ENCODE assay signal across 18 cellular contexts in genomic region chr2:102667072-102667471, GRCh38. TPM values are rescaled to one million over a fixed set of nuclear protein-coding genes. Genes with fewer than 3 reads are reported as not detected.
A peak's percentile ranks its signal among the peaks of the same experiment; 100 is the strongest.
DNase-seq lines count a peak whose midpoint lies in the region; ATAC-seq and TF ChIP-seq lines count a peak whose summit lies in the region.
"Had no signal": no experiment of that assay in that cellular context is flagged by ENCODE, and none has a peak within 500 bp of the region (broad histone marks: within the 10 kb centered on the region; RNA-seq: fewer than 3 reads in every experiment).

No MANE protein-coding gene starts in this region.

- no peak overlapping the region for H3K9ac ChIP-seq in mammary epithelial cell (ENCODE audit: insufficient read depth, low read length)
- H3K9ac ChIP-seq: BLaER1 had no signal

- H3K4me3 Mint-ChIP-seq in type B pancreatic cell: no peak overlapping the region
- H3K4me3 Mint-ChIP-seq: H9 had no signal

- H3K36me3 ChIP-seq in mammary epithelial cell (ENCODE audit: insufficient read depth, low read length) (no peaks in the 10 kb centered on the region), breast epithelium (no peaks in the 10 kb centered on the region), brain microvascular endothelial cell (replicated peaks) (no peaks in the 10 kb centered on the region)
- H3K36me3 ChIP-seq: BLaER1 had no signal

- no peaks in the 10 kb centered on the region for H4K20me1 ChIP-seq in mammary epithelial cell (ENCODE audit: insufficient read depth, low read length)
- H4K20me1 ChIP-seq: BLaER1 had no signal

- no peak for TF ChIP-seq POLR2A in breast epithelium (IDR thresholded peaks at IDR 0.05)

- ATAC-seq in HG02973 (IDR thresholded peaks at IDR 0.05; ENCODE audit: unreplicated experiment) (peak; percentile 53), foreskin keratinocyte (no peak)
- ATAC-seq: HepG2 had no signal

- peaks cover 16% of the 10 kb centered on the region for H3K4me1 ChIP-seq in mammary epithelial cell (ENCODE audit: insufficient read depth, low read length)
- no peaks in the 10 kb centered on the region for H3K4me1 ChIP-seq in breast epithelium
- H3K4me1 ChIP-seq in foreskin keratinocyte: peaks cover 11% of the 10 kb centered on the region

- in situ Hi-C loops in mammary epithelial cell (cut with MboI; ENCODE audit: low sequenced_read_pairs in 2 of 2) (no loop called here), brain microvascular endothelial cell (cut with HindIII; ENCODE audit: low pct_ligation_motif_present, low sequenced_read_pairs) (no loop called here)

- intact Hi-C loops in mammary epithelial cell (cut with micrococcal nuclease): no loop called here
- intact Hi-C loops in breast epithelium (cut with DNase I; ENCODE audit: low total_unique reads): no loop called here

- H3K79me2 ChIP-seq in mammary epithelial cell (ENCODE audit: insufficient read depth, low read length): no peaks in the 10 kb centered on the region

- H3K27me3 ChIP-seq in mammary epithelial cell (ENCODE audit: insufficient read depth, low read length): no peaks in the 10 kb centered on the region
- H3K27me3 ChIP-seq in breast epithelium: no peaks in the 10 kb centered on the region
- no peaks in the 10 kb centered on the region for H3K27me3 ChIP-seq in brain microvascular endothelial cell (replicated peaks)
- no peaks in the 10 kb centered on the region for H3K27me3 ChIP-seq in foreskin keratinocyte
- H3K27me3 ChIP-seq: BLaER1 had no signal

- DNase-seq in mammary epithelial cell (peak; percentile 22), breast epithelium (ENCODE audit: low spot score in 2 of 2) (no peak), brain microvascular endothelial cell (peak; percentile 4), type B pancreatic cell (ENCODE audit: extremely low spot score, unreplicated experiment) (no peak), foreskin keratinocyte (no peak), caudate nucleus (lab: John Stamatoyannopoulos, UW) (no peak)
- DNase-seq in activated CD4-positive, alpha-beta T cell treated with anti-CD3 and anti-CD28 coated beads, Interleukin-2, amount 50 U/mL, for 48 hours: no peak
- DNase-seq: H9, Kasumi-1, NCI-H1105 treated with DMSO at 0.1 percent for 48 hours, NCI-H187 treated with DMSO at 0.1 percent for 48 hours, NCI-H2171 treated with DMSO at 0.1 percent for 48 hours, NCI-H774, SHP77 treated with DMSO at 0.1 percent for 48 hours had no signal

- WGBS in mammary epithelial cell (ENCODE audit: low coverage, missing lambda C conversion rate): 100% methylated on average over 2 of the region's 2 CpGs

- no peak overlapping the region for H3K4me3 ChIP-seq in mammary epithelial cell (replicated peaks in 1 of 3; ENCODE audit: insufficient read depth in 1 of 3, low read depth in 2 of 3, low read length in 3 of 3)
- H3K4me3 ChIP-seq in breast epithelium: no peak overlapping the region
- no peak overlapping the region for H3K4me3 ChIP-seq in brain microvascular endothelial cell (ENCODE audit: low read depth, low read length)
- H3K4me3 ChIP-seq: BLaER1 had no signal

- CTCF ChIA-PET in mammary epithelial cell (lab: Charles Lee; ENCODE audit: low non-redundant PET): interaction anchor here (0.6 kb wide), 1 partner anchor 1413 kb away, joined by 4 read pairs; no protein-coding TSS in a partner anchor

- H3K27ac ChIP-seq in mammary epithelial cell (ENCODE audit: insufficient read depth, low read depth, low read length) (no peak overlapping the region), breast epithelium (no peak overlapping the region), brain microvascular endothelial cell (no peak overlapping the region), foreskin keratinocyte (no peak overlapping the region), caudate nucleus (ENCODE audit: low read depth, low read length) (no peak overlapping the region)
- H3K27ac ChIP-seq: 22Rv1, BLaER1 had no signal

- peaks cover 14% of the 10 kb centered on the region for H3K9me3 Mint-ChIP-seq in type B pancreatic cell
- H3K9me3 Mint-ChIP-seq: H9 had no signal

- peaks cover 3% of the 10 kb centered on the region for H3K27me3 Mint-ChIP-seq in type B pancreatic cell

- no TSS peak for BruUV-seq in mammary epithelial cell (replicated peaks; lab: Mats Ljungman, UMichigan)

- no peak for TF ChIP-seq CTCF in mammary epithelial cell (conservative IDR thresholded peaks at IDR 0.05 in 1 of 2, IDR thresholded peaks at IDR 0.05 in 1 of 2; ENCODE audit: extremely low read depth in 1 of 2, insufficient read depth in 1 of 2, low read depth in 1 of 2, low read length in 2 of 2)
- no peak for TF ChIP-seq CTCF in breast epithelium (IDR thresholded peaks at IDR 0.05)
- no peak for TF ChIP-seq CTCF in brain microvascular endothelial cell (IDR thresholded peaks at IDR 0.05; ENCODE audit: low read depth, low read length, missing control alignments)
- no peak for TF ChIP-seq CTCF in type B pancreatic cell (conservative IDR thresholded peaks at IDR 0.05)
- TF ChIP-seq CTCF in foreskin keratinocyte (conservative IDR thresholded peaks at IDR 0.05): no peak

- dilution Hi-C loops in mammary epithelial cell (cut with HindIII; ENCODE audit: low sequenced_read_pairs): no loop called here

- H3K4me2 ChIP-seq in mammary epithelial cell (ENCODE audit: insufficient read depth, low read depth, low read length): no peak overlapping the region
- H3K4me2 ChIP-seq: BLaER1 had no signal

- H3K36me3 Mint-ChIP-seq in type B pancreatic cell: peaks cover 4% of the 10 kb centered on the region

- H2AFZ ChIP-seq in mammary epithelial cell (ENCODE audit: low read depth, low read length): no peak overlapping the region

- peaks cover 6% of the 10 kb centered on the region for H3K4me1 Mint-ChIP-seq in type B pancreatic cell (ENCODE audit: unreplicated experiment)
- H3K4me1 Mint-ChIP-seq: H9 had no signal

- H3K9me3 ChIP-seq in mammary epithelial cell (replicated peaks; ENCODE audit: insufficient read depth, low read length) (no peaks in the 10 kb centered on the region), breast epithelium (no peaks in the 10 kb centered on the region)
- H3K9me3 ChIP-seq: BLaER1 had no signal

- peak overlapping the region; percentile 16 for H3K27ac Mint-ChIP-seq in type B pancreatic cell
- H3K27ac Mint-ChIP-seq: H9 had no signal

RNA-seq across cellular contexts. Expression of gene SLC9A2, which starts 47.7 kb away (rescaled TPM):
- total RNA-seq in mammary epithelial cell (under 1 TPM; 0.33 to 0.52 TPM), breast epithelium (under 1 TPM; 0.16 to 0.98 (median 0.73) TPM), type B pancreatic cell (ENCODE audit: low replicate concordance) (6.3 and 10.0 TPM in 2 replicates), foreskin keratinocyte (0.32 and 0.78 TPM in 2 replicates)
- polyA plus RNA-seq in mammary epithelial cell (0.44 TPM), foreskin keratinocyte (0.02 and 0.17 TPM in 2 replicates)
- polyA minus RNA-seq in mammary epithelial cell: 0.62 TPM
- polyA plus RNA-seq: HepG2 had no signal

Comparison
In these comparisons a context has a peak if more than half of its experiments do, and no peak if none do; other contexts are left out.
1. DNase-seq: peak in mammary epithelial cell (single experiment) and brain microvascular endothelial cell (single experiment); none in breast epithelium (0 of 2), type B pancreatic cell (single experiment), activated CD4-positive, alpha-beta T cell treated with anti-CD3 and anti-CD28 coated beads, Interleukin-2, amount 50 U/mL, for 48 hours (0 of 2), foreskin keratinocyte (0 of 2) and caudate nucleus (0 of 61).